ENCODE assay signal across 18 cellular contexts in genomic region chr12:124836759-124837158, GRCh38. TPM values are rescaled to one million over a fixed set of nuclear protein-coding genes. Genes with fewer than 3 reads are reported as not detected.
DNase-seq lines count a peak whose midpoint lies in the region; ATAC-seq, FAIRE-seq and TF ChIP-seq lines count a peak whose summit lies in the region.
"Had no signal": no experiment of that assay in that cellular context is flagged by ENCODE, and none has a peak within 500 bp of the region (broad histone marks: within the 10 kb centered on the region; RNA-seq: fewer than 3 reads in every experiment).

No MANE protein-coding gene starts in this region.

- H2BK5ac ChIP-seq in H9 (ENCODE audit: insufficient read length, low read length): no peak overlapping the region

- H2AFZ ChIP-seq in H9 (ENCODE audit: low read length) (no peak overlapping the region), HepG2 (ENCODE audit: low read length) (no peak overlapping the region)

- no peak overlapping the region for H2BK15ac ChIP-seq in H9 (ENCODE audit: low read depth, low read length)

- no peaks in the 10 kb centered on the region for H3K79me2 ChIP-seq in H9 (ENCODE audit: insufficient read depth, low read length)
- H3K79me2 ChIP-seq in HepG2 (ENCODE audit: insufficient read depth, low read length): peaks cover 62% of the 10 kb centered on the region

- H3K4ac ChIP-seq in H9 (ENCODE audit: low read depth, low read length): no peak overlapping the region

- POLR2A ChIA-PET in HepG2 (lab: Yijun Ruan, JAX): interaction anchor here (2.9 kb wide), 1 partner anchor 8 kb away, joined by 49 read pairs; no protein-coding TSS in a partner anchor

- no peak overlapping the region for H2BK12ac ChIP-seq in H9 (ENCODE audit: insufficient read length, low read depth, low read length)

- no peak for TF ChIP-seq POLR2A in HepG2 (IDR thresholded peaks at IDR 0.05; ENCODE audit: insufficient read depth in 1 of 2, low read depth in 2 of 2, low read length in 2 of 2)
- TF ChIP-seq POLR2A in gastrocnemius medialis (IDR thresholded peaks at IDR 0.05): no peak

- peaks cover 5% of the 10 kb centered on the region for H3K4me1 ChIP-seq in H9 (ENCODE audit: insufficient read depth, low read length)
- H3K4me1 ChIP-seq in RWPE2 (ENCODE audit: insufficient read depth, poor library complexity, severe bottlenecking): peaks cover 29% of the 10 kb centered on the region
- peaks cover 98% of the 10 kb centered on the region for H3K4me1 ChIP-seq in HepG2 (ENCODE audit: insufficient read depth, low read length)
- peaks cover 36 to 37% of the 10 kb centered on the region in 2 donors for H3K4me1 ChIP-seq in gastrocnemius medialis
- peaks cover 30% of the 10 kb centered on the region for H3K4me1 ChIP-seq in mucosa of descending colon (ENCODE audit: low read depth)

- H2AK5ac ChIP-seq in H9 (ENCODE audit: insufficient read length, low read length): no peak overlapping the region

- no peaks in the 10 kb centered on the region for H3K9me3 Mint-ChIP-seq in H9

- H3K36me3 Mint-ChIP-seq in H9 (ENCODE audit: insufficient read depth in 1 of 3, low read depth in 3 of 3): peaks cover 3 to 13% (median 3%) of the 10 kb centered on the region in 3 experiments; a peak in 4 of 7 replicates
- H3K36me3 Mint-ChIP-seq: CD4-positive, alpha-beta memory T cell had no signal

- no peak overlapping the region for H3K4me3 Mint-ChIP-seq in H9
- H3K4me3 Mint-ChIP-seq: CD4-positive, alpha-beta memory T cell had no signal

- no peak for TF ChIP-seq CTCF in H9 (conservative IDR thresholded peaks at IDR 0.05)
- no peak for TF ChIP-seq CTCF in RWPE2 (IDR thresholded peaks at IDR 0.05; ENCODE audit: poor library complexity, severe bottlenecking)
- no peak for TF ChIP-seq CTCF in HepG2 (CRISPR knock-in tag; IDR thresholded peaks at IDR 0.05)
- no peak for TF ChIP-seq CTCF in gastrocnemius medialis (IDR thresholded peaks at IDR 0.05 in 4 of 5, conservative IDR thresholded peaks at IDR 0.05 in 1 of 5)
- no peak for TF ChIP-seq CTCF in mucosa of descending colon (IDR thresholded peaks at IDR 0.05)

- CTCF ChIA-PET in HepG2 (lab: Yijun Ruan, JAX; ENCODE audit: low intra/inter-chr PET ratio, low total read pairs): no interaction called here

- no peak overlapping the region for H4K5ac ChIP-seq in H9 (ENCODE audit: insufficient read length, low read depth, low read length)

- intact Hi-C loops in HepG2 (cut with micrococcal nuclease; ENCODE audit: unreplicated experiment): no loop called here
- intact Hi-C loops in gastrocnemius medialis (cut with DNase I; ENCODE audit: low total_unique reads): no loop called here
- intact Hi-C loops in mucosa of descending colon (cut with DNase I, micrococcal nuclease): no loop called here

- in situ Hi-C loops in HepG2 (cut with HindIII; ENCODE audit: extremely low pct_ligation_motif_present, low pct_unique_long_range_greater_than_20kb): no loop called here
- in situ Hi-C loops in gastrocnemius medialis (cut with MboI; ENCODE audit: low sequenced_read_pairs in 4 of 4): no loop called here
- in situ Hi-C loops in ACHN (cut with HindIII; ENCODE audit: low pct_ligation_motif_present, low pct_unique_long_range_greater_than_20kb, low sequenced_read_pairs): no loop called here

- H3K4me3 ChIP-seq in RWPE2 (ENCODE audit: severe bottlenecking): no peak overlapping the region
- no peak overlapping the region for H3K4me3 ChIP-seq in HepG2 (replicated peaks in 1 of 3; ENCODE audit: insufficient read depth in 1 of 3, low read depth in 2 of 3, low read length in 3 of 3)
- no peak overlapping the region for H3K4me3 ChIP-seq in gastrocnemius medialis
- no peak overlapping the region for H3K4me3 ChIP-seq in mucosa of descending colon
- H3K4me3 ChIP-seq: SJSA1 had no signal

- peaks cover 3% of the 10 kb centered on the region for H3K79me1 ChIP-seq in H9 (ENCODE audit: insufficient read depth, low read depth, low read length, poor library complexity, severe bottlenecking)

- H3K9me3 ChIP-seq in H9 (ENCODE audit: control insufficient read depth, low read depth, low read length) (no peaks in the 10 kb centered on the region), RWPE2 (ENCODE audit: severe bottlenecking) (no peaks in the 10 kb centered on the region), HepG2 (ENCODE audit: low read length) (no peaks in the 10 kb centered on the region), gastrocnemius medialis (no peaks in the 10 kb centered on the region), mucosa of descending colon (no peaks in the 10 kb centered on the region)
- H3K9me3 ChIP-seq: SJSA1 had no signal

- H3K4me1 Mint-ChIP-seq in H9: peaks cover 34 to 38% of the 10 kb centered on the region in 2 experiments
- H3K4me1 Mint-ChIP-seq: CD4-positive, alpha-beta memory T cell had no signal

- no peak for ATAC-seq in RWPE2 (ENCODE audit: low read depth)
- ATAC-seq in HepG2: no peak
- no peak for ATAC-seq in gastrocnemius medialis
- ATAC-seq in mucosa of descending colon: no peak

- no peak for FAIRE-seq in HepG2 (lab: Jason Lieb, UNC)

- peak overlapping the region in 1 of 3 experiments; percentile 68; a peak in 1 of 7 replicates for H3K27ac Mint-ChIP-seq in H9

- no peak for TF ChIP-seq RAD21 in HepG2 (CRISPR knock-in tag; IDR thresholded peaks at IDR 0.05)

- H3K27me3 ChIP-seq in H9 (ENCODE audit: insufficient read depth, low read length) (no peaks in the 10 kb centered on the region), RWPE2 (ENCODE audit: insufficient read depth, poor library complexity, severe bottlenecking) (no peaks in the 10 kb centered on the region), HepG2 (ENCODE audit: control insufficient read depth in 1 of 2, insufficient read depth in 2 of 2, low read length in 2 of 2) (no peaks in the 10 kb centered on the region), gastrocnemius medialis (no peaks in the 10 kb centered on the region)
- H3K27me3 ChIP-seq: SJSA1 had no signal

- no peaks in the 10 kb centered on the region for H3K36me3 ChIP-seq in RWPE2 (ENCODE audit: low read depth)
- peaks cover 9 to 27% of the 10 kb centered on the region in 2 experiments; a peak in 4 of 5 replicates for H3K36me3 ChIP-seq in HepG2 (replicated peaks in 1 of 2; ENCODE audit: control insufficient read depth in 1 of 2, insufficient read depth in 2 of 2, low read length in 2 of 2)
- no peaks in the 10 kb centered on the region for H3K36me3 ChIP-seq in gastrocnemius medialis
- H3K36me3 ChIP-seq in mucosa of descending colon (ENCODE audit: low read depth): no peaks in the 10 kb centered on the region
- H3K36me3 ChIP-seq: SJSA1 had no signal

- H4K8ac ChIP-seq in H9 (replicated peaks; ENCODE audit: insufficient read length, low read depth, low read length): no peak overlapping the region

- H3K27ac ChIP-seq in H9 (ENCODE audit: insufficient read length, low read depth, low read length) (no peak overlapping the region), RWPE2 (ENCODE audit: poor library complexity, severe bottlenecking) (peak overlapping the region; percentile 83), HepG2 (ENCODE audit: extremely low read length, insufficient read depth, low read length) (peak overlapping the region; percentile 31), gastrocnemius medialis (peak overlapping the region; percentile 79 to 90 (median 87))
- H3K27ac ChIP-seq: KMS-11, SJSA1 had no signal

- H4K20me1 ChIP-seq in H9 (ENCODE audit: control insufficient read depth, insufficient read depth, insufficient read length): peaks cover 1% of the 10 kb centered on the region
- no peaks in the 10 kb centered on the region for H4K20me1 ChIP-seq in HepG2 (ENCODE audit: insufficient read depth, low read length)

- no peak overlapping the region for H3K18ac ChIP-seq in H9 (ENCODE audit: insufficient read length, low read depth, low read length)

- no peak overlapping the region for H4K91ac ChIP-seq in H9 (ENCODE audit: insufficient read length, low read depth, low read length)

- H2BK120ac ChIP-seq in H9 (ENCODE audit: low read depth, low read length, poor library complexity, severe bottlenecking): no peak overlapping the region

- H3K14ac ChIP-seq in H9 (ENCODE audit: insufficient read depth, low read length): peak overlapping the region; percentile 43; the same call in 1 of the 2 replicates

- no CpG with 5 or more reads among the region's 6 CpGs for WGBS in H9 (ENCODE audit: extremely low coverage, insufficient read length, low lambda C conversion rate)
- 99% methylated on average over 4 of the region's 6 CpGs for WGBS in HepG2 (ENCODE audit: low lambda C conversion rate)

- H3T11ph ChIP-seq in H9 (ENCODE audit: low read length): no peak overlapping the region

- peaks cover 18% of the 10 kb centered on the region for H3K27me3 Mint-ChIP-seq in H9 (ENCODE audit: low read depth)
- H3K27me3 Mint-ChIP-seq: CD4-positive, alpha-beta memory T cell had no signal

- H3K4me2 ChIP-seq in H9 (ENCODE audit: insufficient read depth, insufficient read length, low read length): no peak overlapping the region
- no peak overlapping the region for H3K4me2 ChIP-seq in HepG2 (ENCODE audit: low read depth, low read length)
- H3K4me2 ChIP-seq: KMS-11 had no signal

- H2BK20ac ChIP-seq in H9 (ENCODE audit: low read depth, low read length, poor library complexity, severe bottlenecking): no peak overlapping the region

- no peak overlapping the region for H3K23ac ChIP-seq in H9 (ENCODE audit: insufficient read length, low read depth, low read length)

- H3K56ac ChIP-seq in H9 (ENCODE audit: insufficient read length, low read depth, low read length): no peak overlapping the region

- TF ChIP-seq EP300 in HepG2 (IDR thresholded peaks at IDR 0.05; ENCODE audit: low read depth in 2 of 2, low read length in 2 of 2): no peak
- TF ChIP-seq EP300 in HepG2 (CRISPR knock-in tag; IDR thresholded peaks at IDR 0.05; ENCODE audit: borderline replicate concordance): no peak

- peaks cover 2% of the 10 kb centered on the region for H3K23me2 ChIP-seq in H9 (ENCODE audit: insufficient read length, low read depth, low read length, poor library complexity, severe bottlenecking)

- H3K9ac ChIP-seq in H9 (ENCODE audit: extremely low read depth, insufficient read length, low read length) (no peak overlapping the region), HepG2 (ENCODE audit: insufficient read depth, low read depth, low read length) (no peak overlapping the region)
- H3K9ac ChIP-seq: KMS-11 had no signal

- DNase-seq in H9: no peak
- DNase-seq in RWPE2 (ENCODE audit: low spot score): no peak
- DNase-seq in HepG2 (ENCODE audit: low spot score): no peak
- peak in 1 of 2 donors; percentile 50 for DNase-seq in gastrocnemius medialis
- DNase-seq in ACHN: no peak
- no peak for DNase-seq in mucosa of descending colon
- no peak for DNase-seq in NCI-H446 (lab: John Stamatoyannopoulos, UW)
- DNase-seq: Calu3; CD4-positive, alpha-beta memory T cell; DMS53; NCI-H1092; NCI-H146; NCI-H226; NCI-H526 treated with DMSO at 0.1 percent for 48 hours; NK-92 treated with Interleukin-12 subunit alpha and Interleukin-12 subunit beta, amount 100 ng/mL, for 24 hours; RPMI8226 had no signal

- no TSS peak for BruUV-seq in HepG2 (replicated peaks; lab: Mats Ljungman, UMichigan)

RNA-seq across cellular contexts. Expression of gene SCARB1, which starts 26.9 kb away (rescaled TPM):
- 31.3 and 31.7 TPM in 2 replicates for total RNA-seq in H9 (2021)
- 33.2 and 63.4 TPM in 2 replicates for total RNA-seq in HepG2 (2016; rRNA removed; fragmentation: Illumina TruSeq; extraction: Trizol)
- 10.1 and 11.6 TPM in 2 replicates for total RNA-seq in HepG2 (2016; cell fraction: cytosol; rRNA removed; fragmentation: Illumina TruSeq; extraction: Trizol; ENCODE audit: low read depth)
- total RNA-seq in HepG2 (2016; cell fraction: insoluble cytoplasmic fraction; rRNA removed; fragmentation: Illumina TruSeq; extraction: Trizol): 24.7 and 65.3 TPM in 2 replicates
- 32.7 and 33.2 TPM in 2 replicates for total RNA-seq in HepG2 (2016; cell fraction: membrane; rRNA removed; fragmentation: Illumina TruSeq; extraction: Trizol)
- total RNA-seq in HepG2 (2016; cell fraction: nucleus; rRNA removed; fragmentation: Illumina TruSeq; extraction: Trizol): 82.8 and 99.0 TPM in 2 replicates
- 160 and 189 TPM in 2 replicates for polyA plus RNA-seq in HepG2 (2011; rRNA removed)
- polyA plus RNA-seq in HepG2 (2011; cell fraction: cytosol; rRNA removed): 208 and 213 TPM in 2 replicates
- 869 and 1,053 TPM in 2 replicates for polyA plus RNA-seq in HepG2 (2011; cell fraction: nucleus; rRNA removed)
- polyA plus RNA-seq in HepG2 (2012): 214 and 253 TPM in 2 replicates
- 18.1 and 20.1 TPM in 2 replicates for polyA plus RNA-seq in HepG2 (2016; cell fraction: cytosol; fragmentation: Illumina TruSeq; extraction: Trizol; ENCODE audit: low read depth)
- 42.8 and 60.7 TPM in 2 replicates for polyA plus RNA-seq in HepG2 (2016; cell fraction: insoluble cytoplasmic fraction; fragmentation: Illumina TruSeq; extraction: Trizol; ENCODE audit: low read depth)
- polyA plus RNA-seq in HepG2 (2016; cell fraction: membrane; fragmentation: Illumina TruSeq; extraction: Trizol; ENCODE audit: low read depth): 42.2 and 44.0 TPM in 2 replicates
- polyA plus RNA-seq in HepG2 (2016; cell fraction: nucleus; fragmentation: Illumina TruSeq; extraction: Trizol; ENCODE audit: insufficient read depth, low read depth): 235 and 236 TPM in 2 replicates
- polyA minus RNA-seq in HepG2 (2011; rRNA and poly(A)+ RNA removed; ENCODE audit: low replicate concordance): 104 and 367 TPM in 2 replicates
- 143 and 183 TPM in 2 replicates for polyA minus RNA-seq in HepG2 (2011; cell fraction: cytosol; rRNA and poly(A)+ RNA removed)
- polyA minus RNA-seq in HepG2 (2011; cell fraction: nucleus; rRNA and poly(A)+ RNA removed): 104 and 119 TPM in 2 replicates
- 1 to 10 TPM; 5.4 to 8.7 (median 6.2) TPM for total RNA-seq in gastrocnemius medialis
- 10 to 100 TPM; 23.0 to 55.1 (median 31.2) TPM for total RNA-seq in mucosa of descending colon
